13 cellular contexts compared by ENCODE assay signal in the genomic region with DNA sequence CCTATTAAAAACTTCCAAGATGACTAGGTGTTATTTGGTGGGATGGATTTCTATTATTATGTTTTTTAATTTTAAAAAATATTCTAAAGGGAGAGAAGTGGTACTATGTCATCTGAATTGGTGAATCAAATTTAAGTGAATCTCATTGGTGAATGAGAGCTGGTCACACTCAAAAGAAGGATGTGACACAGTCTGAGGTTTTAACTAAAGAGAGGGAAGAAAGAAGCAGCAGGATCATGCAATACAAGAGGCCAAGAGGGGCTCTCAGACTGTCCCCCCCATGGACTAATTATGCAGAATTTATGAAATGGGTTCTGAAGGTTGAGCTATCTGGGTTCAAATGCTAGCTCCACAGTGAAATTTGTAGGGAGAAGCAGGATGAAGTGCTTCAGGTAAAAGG. TPM values are rescaled to one million over a fixed set of nuclear protein-coding genes. Genes with fewer than 3 reads are reported as not detected.
DNase-seq lines count a peak whose midpoint lies in the region; ATAC-seq and TF ChIP-seq lines count a peak whose summit lies in the region.
"Had no signal": no experiment of that assay in that cellular context is flagged by ENCODE, and none has a peak within 500 bp of the region (broad histone marks: within the 10 kb centered on the region; RNA-seq: fewer than 3 reads in every experiment).

No MANE protein-coding gene starts in this region.

- H3K27ac ChIP-seq in SU-DHL-6 (ENCODE audit: low read depth, low read length): peak overlapping the region; percentile 82
- H3K27ac ChIP-seq: RWPE1 had no signal

- H3K27me3 Mint-ChIP-seq in naive B cell: no peaks in the 10 kb centered on the region
- no peaks in the 10 kb centered on the region for H3K27me3 Mint-ChIP-seq in effector memory CD8-positive, alpha-beta T cell

- peaks cover 38% of the 10 kb centered on the region for H3F3A ChIP-seq in SU-DHL-6 (ENCODE audit: insufficient read depth)

- no peaks in the 10 kb centered on the region for H4K20me1 ChIP-seq in SU-DHL-6 (ENCODE audit: low read depth, low read length)

- peaks cover 8% of the 10 kb centered on the region for H3K36me3 ChIP-seq in SU-DHL-6 (ENCODE audit: low read length)

- no peaks in the 10 kb centered on the region for H3K9me3 ChIP-seq in SU-DHL-6 (ENCODE audit: insufficient read depth, low read length)

- H3K36me3 Mint-ChIP-seq in naive B cell: no peaks in the 10 kb centered on the region
- no peaks in the 10 kb centered on the region for H3K36me3 Mint-ChIP-seq in effector memory CD8-positive, alpha-beta T cell (ENCODE audit: insufficient read depth)

- H3K9ac ChIP-seq in SU-DHL-6 (ENCODE audit: low read length): peak overlapping the region; percentile 11; the same call in 1 of the 2 replicates

- peak overlapping the region; percentile 20 for H3K4me3 ChIP-seq in SU-DHL-6 (ENCODE audit: insufficient read depth, low read length, poor library complexity, severe bottlenecking)

- no peaks in the 10 kb centered on the region for H3K9me2 ChIP-seq in SU-DHL-6 (replicated peaks; ENCODE audit: insufficient read depth, low read length)

- no peaks in the 10 kb centered on the region for H3K27me3 ChIP-seq in SU-DHL-6 (ENCODE audit: low read length)

- ATAC-seq in HG02571 (IDR thresholded peaks at IDR 0.05; ENCODE audit: unreplicated experiment): peak; percentile 18
- peak; percentile 8 to 22 for ATAC-seq in naive B cell (ENCODE audit: low read depth in 2 of 2)
- no peak for ATAC-seq in effector memory CD8-positive, alpha-beta T cell (replicated peaks)

- H2AFZ ChIP-seq in SU-DHL-6 (ENCODE audit: low read depth, low read length, severe bottlenecking): no peak overlapping the region

- DNase-seq in CD1c-positive myeloid dendritic cell (ENCODE audit: extremely low spot score): peak; percentile 66
- DNase-seq in naive B cell: no peak
- no peak for DNase-seq in HCEC 1CT
- no peak for DNase-seq in stimulated activated naive CD4-positive, alpha-beta T cell treated with Interleukin-2 at 50 U/mL for 16 hours (lab: John Stamatoyannopoulos, UW)
- no peak for DNase-seq in effector memory CD8-positive, alpha-beta T cell
- no peak for DNase-seq in putamen (ENCODE audit: low spot score)
- DNase-seq: activated effector memory CD4-positive, alpha-beta T cell treated with Interleukin-2 at 50 U/mL for 16 hours; NCI-H187; NCI-H524 treated with DMSO at 0.1 percent for 48 hours; stimulated activated CD4-positive, alpha-beta T cell treated with anti-CD3 and anti-CD28 coated beads, Interleukin-4, amount 100 ng/mL, for 4 hours had no signal

- no peak for TF ChIP-seq CTCF in SU-DHL-6 (IDR thresholded peaks at IDR 0.05; ENCODE audit: insufficient read depth, low read length, poor library complexity, severe bottlenecking)

- peaks cover 86% of the 10 kb centered on the region for H3K79me2 ChIP-seq in SU-DHL-6 (ENCODE audit: insufficient read depth, low read length)

- H3K4me3 Mint-ChIP-seq in naive B cell: peak overlapping the region in 5 of 8 donors; percentile 12 to 61 (median 35)
- H3K4me3 Mint-ChIP-seq in effector memory CD8-positive, alpha-beta T cell: no peak overlapping the region

- H3K4me2 ChIP-seq in SU-DHL-6 (ENCODE audit: low read depth, low read length, poor library complexity, severe bottlenecking): peak overlapping the region; percentile 63

- peak overlapping the region; percentile 71 to 98 (median 88) for H3K27ac Mint-ChIP-seq in naive B cell
- H3K27ac Mint-ChIP-seq in effector memory CD8-positive, alpha-beta T cell: no peak overlapping the region

- no peaks in the 10 kb centered on the region for H3K9me3 Mint-ChIP-seq in naive B cell
- H3K9me3 Mint-ChIP-seq in effector memory CD8-positive, alpha-beta T cell: peaks cover 0 to 3% of the 10 kb centered on the region in 2 donors

- H3K4me1 Mint-ChIP-seq in naive B cell: peaks cover 29 to 36% (median 30%) of the 10 kb centered on the region in 3 donors
- H3K4me1 Mint-ChIP-seq in effector memory CD8-positive, alpha-beta T cell (ENCODE audit: low read depth in 2 of 2): peaks cover 0 to 4% of the 10 kb centered on the region in 2 donors

RNA-seq across cellular contexts. Expression of gene MACC1, which starts 16.2 kb away (rescaled TPM):
- polyA plus RNA-seq in naive B cell (ENCODE audit: low read depth in 6 of 6): 1 to 10 TPM in 3 of 6 donors, under 1 TPM in 3; 0.06 to 1.9 (median 0.89) TPM

Comparison
In these comparisons a context has a peak if more than half of its experiments do, and no peak if none do; other contexts are left out.
1. H3K27ac Mint-ChIP-seq: peak in naive B cell (6 of 6); none in effector memory CD8-positive, alpha-beta T cell (0 of 2).
2. H3K4me3 Mint-ChIP-seq: peak in naive B cell (5 of 8); none in effector memory CD8-positive, alpha-beta T cell (0 of 2).